Comparison of ENCODE assay signal across 20 cellular contexts in the genomic region with DNA sequence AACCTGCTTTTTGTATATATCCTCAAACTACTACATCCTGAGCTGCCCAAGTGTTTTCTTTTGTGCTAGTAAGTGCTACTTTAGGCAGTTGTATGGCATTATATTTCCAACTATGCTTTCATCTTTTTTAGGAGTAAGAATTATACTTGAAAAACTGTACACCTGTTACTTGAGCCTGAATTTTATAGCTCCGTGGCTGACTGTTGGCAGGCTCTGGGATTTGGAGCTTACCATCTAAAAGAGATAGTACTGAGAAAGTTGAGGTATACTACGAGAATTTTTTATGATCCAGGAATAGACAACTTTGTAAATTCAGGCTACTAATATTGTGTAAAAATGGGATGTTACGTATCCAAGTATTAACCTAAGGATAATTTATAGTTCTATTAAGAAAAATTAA. TPM values are rescaled to one million over a fixed set of nuclear protein-coding genes. Genes with fewer than 3 reads are reported as not detected.
DNase-seq lines count a peak whose midpoint lies in the region; ATAC-seq and TF ChIP-seq lines count a peak whose summit lies in the region.
"Had no signal": no experiment of that assay in that cellular context is flagged by ENCODE, and none has a peak within 500 bp of the region (broad histone marks: within the 10 kb centered on the region; RNA-seq: fewer than 3 reads in every experiment).

No MANE protein-coding gene starts in this region.

- intact Hi-C loops in heart right ventricle (cut with DNase I) (no loop called here), breast epithelium (cut with DNase I; ENCODE audit: low total_unique reads) (no loop called here)

- H3K9ac ChIP-seq in parathyroid adenoma, result no peak overlapping the region
- H3K9ac ChIP-seq: KMS-11, SK-N-SH had no signal

- WGBS in heart right ventricle, 2 donors, result 83 to 87% methylated on average over 3 of the region's 3 CpGs

- H2AFZ ChIP-seq in ACC112 (ENCODE audit: low read length, unreplicated experiment), result no peak overlapping the region
- H2AFZ ChIP-seq in parathyroid adenoma, result no peak overlapping the region

- H3K36me3 Mint-ChIP-seq in chondrocyte (ENCODE audit: low read depth) (peaks cover 16% of the 10 kb centered on the region), T-helper 17 cell (ENCODE audit: low read depth) (peaks cover 2% of the 10 kb centered on the region)
- H3K36me3 Mint-ChIP-seq: CD4-positive, alpha-beta memory T cell had no signal

- CTCF ChIA-PET in HEK293 (lab: Yijun Ruan, JAX), result interaction anchor here (0.6 to 0.9 kb wide), 3 partner anchors 9 to 138 kb away, joined by 3 to 4 read pairs (median 4); no protein-coding TSS in a partner anchor

- H3K9me3 Mint-ChIP-seq in chondrocyte (ENCODE audit: low read depth), result no peaks in the 10 kb centered on the region
- H3K9me3 Mint-ChIP-seq: CD4-positive, alpha-beta memory T cell; H9 had no signal

- no peak for DNase-seq in chondrocyte (ENCODE audit: low spot score)
- DNase-seq in NCI-H187 (lab: John Stamatoyannopoulos, UW), result no peak
- no peak for DNase-seq in heart right ventricle
- DNase-seq in breast epithelium (ENCODE audit: low spot score in 2 of 2), result no peak
- no peak for DNase-seq in T-helper 17 cell
- DNase-seq: CD4-positive, alpha-beta memory T cell; H9; NCI-H1436; NCI-H2081; NCI-H2227 treated with DMSO at 0.1 percent for 48 hours; NCI-H510A treated with DMSO at 0.1 percent for 48 hours; NCI-H82; OCI-M1; SHP77 treated with DMSO at 0.1 percent for 48 hours; SK-N-SH had no signal

- no peak overlapping the region for H3K4me3 Mint-ChIP-seq in chondrocyte (ENCODE audit: unreplicated experiment)
- H3K4me3 Mint-ChIP-seq in T-helper 17 cell, result no peak overlapping the region
- H3K4me3 Mint-ChIP-seq: CD4-positive, alpha-beta memory T cell; H9 had no signal

- TF ChIP-seq POLR2A in breast epithelium (IDR thresholded peaks at IDR 0.05), result no peak

- H3K27me3 Mint-ChIP-seq in chondrocyte (ENCODE audit: low read depth), result no peaks in the 10 kb centered on the region
- H3K27me3 Mint-ChIP-seq in T-helper 17 cell, result peaks cover 7% of the 10 kb centered on the region

- POLR2A ChIA-PET in HEK293 (lab: Yijun Ruan, JAX), result no interaction called here

- H3K79me2 ChIP-seq in ACC112 (ENCODE audit: control insufficient read depth, insufficient read depth, low read length, unreplicated experiment) (peaks cover 62% of the 10 kb centered on the region), parathyroid adenoma (peaks cover 28% of the 10 kb centered on the region)

- H3K4me2 ChIP-seq in parathyroid adenoma (ENCODE audit: low read length), result peak overlapping the region; percentile 52
- H3K4me2 ChIP-seq: KMS-11, SK-N-SH had no signal

- H3K36me3 ChIP-seq in ACC112 (ENCODE audit: insufficient read depth, low read length) (peaks cover 13% of the 10 kb centered on the region; the same call in 1 of the 2 replicates), HEK293 (ENCODE audit: control insufficient read depth in 2 of 2, insufficient read depth in 1 of 2, low read length in 2 of 2) (peaks cover 0 to 5% of the 10 kb centered on the region in 2 experiments; a peak in 1 of 3 replicates), parathyroid adenoma (ENCODE audit: control insufficient read depth, insufficient read depth, low read length) (peaks cover 3% of the 10 kb centered on the region), heart right ventricle (no peaks in the 10 kb centered on the region), breast epithelium (no peaks in the 10 kb centered on the region)

- H3K4me1 ChIP-seq in ACC112 (ENCODE audit: control insufficient read depth, insufficient read depth, low read length, unreplicated experiment) (peaks cover 31% of the 10 kb centered on the region), HEK293 (ENCODE audit: control insufficient read depth, insufficient read depth, low read length) (peaks cover 12% of the 10 kb centered on the region; the same call in 1 of the 2 replicates), parathyroid adenoma (peaks cover 32% of the 10 kb centered on the region), heart right ventricle (peaks cover 0 to 17% (median 4%) of the 10 kb centered on the region in 9 donors), breast epithelium (no peaks in the 10 kb centered on the region)

- no peaks in the 10 kb centered on the region for H3K27me3 ChIP-seq in ACC112 (ENCODE audit: insufficient read depth, low read length)
- H3K27me3 ChIP-seq in parathyroid adenoma (ENCODE audit: control insufficient read depth, insufficient read depth, low read length), result no peaks in the 10 kb centered on the region
- no peaks in the 10 kb centered on the region for H3K27me3 ChIP-seq in heart right ventricle
- H3K27me3 ChIP-seq in breast epithelium, result no peaks in the 10 kb centered on the region

- no peak for TF ChIP-seq CTCF in HEK293 (tag by site-specific recombination; IDR thresholded peaks at IDR 0.05)
- no peak for TF ChIP-seq CTCF in chondrocyte (IDR thresholded peaks at IDR 0.05)
- no peak for TF ChIP-seq CTCF in parathyroid adenoma (IDR thresholded peaks at IDR 0.05)
- no peak for TF ChIP-seq CTCF in heart right ventricle (IDR thresholded peaks at IDR 0.05)
- TF ChIP-seq CTCF in breast epithelium (IDR thresholded peaks at IDR 0.05), result no peak

- no peak for ATAC-seq in heart right ventricle
- ATAC-seq in T-helper 17 cell, result no peak

- peak overlapping the region; percentile 73 for H3K27ac ChIP-seq in ACC112 (ENCODE audit: low read depth, low read length)
- no peak overlapping the region for H3K27ac ChIP-seq in HEK293 (ENCODE audit: extremely low read depth, low read depth, low read length)
- H3K27ac ChIP-seq in parathyroid adenoma, result peak overlapping the region; percentile 78
- H3K27ac ChIP-seq in heart right ventricle, result no peak overlapping the region
- no peak overlapping the region for H3K27ac ChIP-seq in breast epithelium
- H3K27ac ChIP-seq: KMS-11 had no signal

- H3K27ac Mint-ChIP-seq in chondrocyte (ENCODE audit: unreplicated experiment) (peak overlapping the region; percentile 45), T-helper 17 cell (no peak overlapping the region)
- H3K27ac Mint-ChIP-seq: CD4-positive, alpha-beta memory T cell; H9 had no signal

- no peak overlapping the region for H3K4me3 ChIP-seq in ACC112 (ENCODE audit: low read depth, low read length)
- H3K4me3 ChIP-seq in HEK293 (ENCODE audit: low read depth, low read length), result no peak overlapping the region
- H3K4me3 ChIP-seq in parathyroid adenoma (ENCODE audit: low read depth, low read length), result peak overlapping the region; percentile 4
- no peak overlapping the region for H3K4me3 ChIP-seq in heart right ventricle
- no peak overlapping the region for H3K4me3 ChIP-seq in breast epithelium

- H3K9me3 ChIP-seq in HEK293 (ENCODE audit: control insufficient read depth, insufficient read depth, low read depth, low read length) (no peaks in the 10 kb centered on the region), parathyroid adenoma (ENCODE audit: control insufficient read depth, low read length) (no peaks in the 10 kb centered on the region), heart right ventricle (no peaks in the 10 kb centered on the region), breast epithelium (no peaks in the 10 kb centered on the region), T-helper 17 cell (ENCODE audit: control insufficient read depth, low read length, poor library complexity, severe bottlenecking) (no peaks in the 10 kb centered on the region)
- H3K9me3 ChIP-seq: SK-N-SH had no signal

- H3K4me1 Mint-ChIP-seq in chondrocyte (ENCODE audit: low read depth) (peaks cover 59% of the 10 kb centered on the region), T-helper 17 cell (no peaks in the 10 kb centered on the region)
- H3K4me1 Mint-ChIP-seq: CD4-positive, alpha-beta memory T cell had no signal

TF ChIP-seq in HEK293, 187 proteins besides CTCF, POLR2A, EP300 and RAD21 (continues in another document):
- no peak for TF ChIP-seq ZNF155 (tag by site-specific recombination; IDR thresholded peaks at IDR 0.05)
- TF ChIP-seq, protein P1, sequence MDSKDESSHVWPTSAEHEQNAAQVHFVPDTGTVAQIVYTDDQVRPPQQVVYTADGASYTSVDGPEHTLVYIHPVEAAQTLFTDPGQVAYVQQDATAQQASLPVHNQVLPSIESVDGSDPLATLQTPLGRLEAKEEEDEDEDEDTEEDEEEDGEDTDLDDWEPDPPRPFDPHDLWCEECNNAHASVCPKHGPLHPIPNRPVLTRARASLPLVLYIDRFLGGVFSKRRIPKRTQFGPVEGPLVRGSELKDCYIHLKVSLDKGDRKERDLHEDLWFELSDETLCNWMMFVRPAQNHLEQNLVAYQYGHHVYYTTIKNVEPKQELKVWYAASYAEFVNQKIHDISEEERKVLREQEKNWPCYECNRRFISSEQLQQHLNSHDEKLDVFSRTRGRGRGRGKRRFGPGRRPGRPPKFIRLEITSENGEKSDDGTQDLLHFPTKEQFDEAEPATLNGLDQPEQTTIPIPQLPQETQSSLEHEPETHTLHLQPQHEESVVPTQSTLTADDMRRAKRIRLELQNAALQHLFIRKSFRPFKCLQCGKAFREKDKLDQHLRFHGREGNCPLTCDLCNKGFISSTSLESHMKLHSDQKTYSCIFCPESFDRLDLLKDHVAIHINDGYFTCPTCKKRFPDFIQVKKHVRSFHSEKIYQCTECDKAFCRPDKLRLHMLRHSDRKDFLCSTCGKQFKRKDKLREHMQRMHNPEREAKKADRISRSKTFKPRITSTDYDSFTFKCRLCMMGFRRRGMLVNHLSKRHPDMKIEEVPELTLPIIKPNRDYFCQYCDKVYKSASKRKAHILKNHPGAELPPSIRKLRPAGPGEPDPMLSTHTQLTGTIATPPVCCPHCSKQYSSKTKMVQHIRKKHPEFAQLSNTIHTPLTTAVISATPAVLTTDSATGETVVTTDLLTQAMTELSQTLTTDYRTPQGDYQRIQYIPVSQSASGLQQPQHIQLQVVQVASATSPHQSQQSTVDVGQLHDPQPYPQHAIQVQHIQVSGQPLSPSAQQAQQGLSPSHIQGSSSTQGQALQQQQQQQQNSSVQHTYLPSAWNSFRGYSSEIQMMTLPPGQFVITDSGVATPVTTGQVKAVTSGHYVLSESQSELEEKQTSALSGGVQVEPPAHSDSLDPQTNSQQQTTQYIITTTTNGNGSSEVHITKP (tag by site-specific recombination; IDR thresholded peaks at IDR 0.05), result peak; percentile 66
- no peak for TF ChIP-seq ZBTB20 (tag by site-specific recombination; IDR thresholded peaks at IDR 0.05)
- TF ChIP-seq KLF10 (tag by site-specific recombination; IDR thresholded peaks at IDR 0.05), result no peak
- peak; percentile 80 for TF ChIP-seq SCRT2 (tag by site-specific recombination; IDR thresholded peaks at IDR 0.05)

RNA-seq across cellular contexts. Expression of a gene that starts 32.4 kb away (rescaled TPM):
- 51.5 to 72.5 TPM (median 54.6 TPM) in 3 replicates for total RNA-seq in chondrocyte
- total RNA-seq in heart right ventricle, result 10 to 100 TPM in 9 of 10 donors, 1 to 10 TPM in 1; 8.4 to 26.9 (median 14.9) TPM
- polyA plus RNA-seq in heart right ventricle, result 1 to 10 TPM; 2.1 to 4.8 TPM
- 10 to 100 TPM; 40.1 to 43.3 (median 41.0) TPM for total RNA-seq in breast epithelium
- 1 to 10 TPM; 2.1 to 4.9 TPM for total RNA-seq in T-helper 17 cell
- total RNA-seq: HT-29 had no signal

Comparison
In these comparisons a context has a peak if more than half of its experiments do, and no peak if none do; other contexts are left out.
1. H3K27ac ChIP-seq: peak in ACC112 (single experiment) and parathyroid adenoma (single experiment); none in HEK293 (single experiment), heart right ventricle (0 of 10) and breast epithelium (0 of 2).